Comparison of ENCODE assay signal across 9 cellular contexts in the genomic region with DNA sequence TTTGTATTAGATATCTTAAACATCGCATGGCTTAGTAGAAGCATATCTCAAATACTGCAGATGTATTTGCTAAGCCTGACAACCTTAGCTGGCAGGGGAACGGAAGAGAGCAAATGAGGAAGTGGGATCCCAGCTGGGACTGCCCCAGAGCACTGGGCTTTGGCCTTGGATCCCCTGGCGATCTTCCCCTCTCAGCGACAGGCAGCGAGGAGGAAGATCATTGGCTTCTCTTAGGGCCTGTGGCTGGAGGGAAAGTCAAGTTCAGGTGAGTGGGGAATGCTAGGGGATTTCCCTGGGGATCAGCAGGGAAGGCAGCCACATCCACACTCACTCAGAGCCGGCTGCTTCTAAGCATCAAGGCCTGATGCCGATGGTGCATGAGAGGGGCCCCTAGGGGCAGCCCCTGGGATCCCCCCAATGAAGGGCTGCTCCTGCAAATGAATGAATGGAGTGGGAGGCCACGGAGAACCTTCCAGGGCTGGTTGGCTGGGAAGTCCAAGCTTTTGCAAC. TPM values are rescaled to one million over a fixed set of nuclear protein-coding genes. Genes with fewer than 3 reads are reported as not detected.
DNase-seq lines count a peak whose midpoint lies in the region; ATAC-seq and TF ChIP-seq lines count a peak whose summit lies in the region.
"Had no signal": no experiment of that assay in that cellular context is flagged by ENCODE, and none has a peak within 500 bp of the region (broad histone marks: within the 10 kb centered on the region; RNA-seq: fewer than 3 reads in every experiment).

No MANE protein-coding gene starts in this region.

- H3K4me3 Mint-ChIP-seq in stimulated activated memory B cell treated with anti-CD40 and anti-IgM and Interleukin-4, amounts not matched to agents 10 μg/mL and 1 μg/mL and 100 μg/mL, for 72 hours, result no peak overlapping the region
- H3K4me3 Mint-ChIP-seq in HFFc6, result no peak overlapping the region

- H3K9me3 Mint-ChIP-seq in stimulated activated memory B cell treated with anti-CD40 and anti-IgM and Interleukin-4, amounts not matched to agents 10 μg/mL and 1 μg/mL and 100 μg/mL, for 72 hours, result no peaks in the 10 kb centered on the region
- no peaks in the 10 kb centered on the region for H3K9me3 Mint-ChIP-seq in HFFc6

- H3K36me3 Mint-ChIP-seq in stimulated activated memory B cell treated with anti-CD40 and anti-IgM and Interleukin-4, amounts not matched to agents 10 μg/mL and 1 μg/mL and 100 μg/mL, for 72 hours, result no peaks in the 10 kb centered on the region
- H3K36me3 Mint-ChIP-seq in HFFc6 (ENCODE audit: low read depth), result no peaks in the 10 kb centered on the region

- peak overlapping the region; percentile 63 for H3K27ac Mint-ChIP-seq in stimulated activated memory B cell treated with anti-CD40 and anti-IgM and Interleukin-4, amounts not matched to agents 10 μg/mL and 1 μg/mL and 100 μg/mL, for 72 hours
- no peak overlapping the region for H3K27ac Mint-ChIP-seq in HFFc6

- ATAC-seq in GM21367 (IDR thresholded peaks at IDR 0.05; ENCODE audit: unreplicated experiment) (peak; percentile 79), HG03460 (IDR thresholded peaks at IDR 0.05; ENCODE audit: unreplicated experiment) (peak; percentile 83), esophagus mucosa (peak; percentile 46)
- ATAC-seq in stimulated activated memory B cell treated with anti-CD40 and anti-IgM and Interleukin-4, amounts not matched to agents 10 μg/mL and 1 μg/mL and 100 μg/mL, for 72 hours, result peak; percentile 94

- DNase-seq in GF-D8 (lab: John Stamatoyannopoulos, UW) (peak; percentile 68), HFFc6 (no peak), foreskin melanocyte (no peak), NCI-H2171 (lab: John Stamatoyannopoulos, UW) (no peak)

- peaks cover 33% of the 10 kb centered on the region for H3K4me1 Mint-ChIP-seq in stimulated activated memory B cell treated with anti-CD40 and anti-IgM and Interleukin-4, amounts not matched to agents 10 μg/mL and 1 μg/mL and 100 μg/mL, for 72 hours
- H3K4me1 Mint-ChIP-seq in HFFc6 (ENCODE audit: low read depth), result peaks cover 8% of the 10 kb centered on the region

- no peaks in the 10 kb centered on the region for H3K27me3 Mint-ChIP-seq in stimulated activated memory B cell treated with anti-CD40 and anti-IgM and Interleukin-4, amounts not matched to agents 10 μg/mL and 1 μg/mL and 100 μg/mL, for 72 hours
- H3K27me3 Mint-ChIP-seq in HFFc6 (ENCODE audit: insufficient read depth), result peaks cover 7% of the 10 kb centered on the region

- TF ChIP-seq CTCF in HFFc6 (IDR thresholded peaks at IDR 0.05), result no peak

RNA-seq across cellular contexts. Expression of gene LYZL2, which starts 42.0 kb away (rescaled TPM):
- total RNA-seq in esophagus mucosa, result not detected
- not detected for total RNA-seq in HFFc6 (2021; fragmentation: NEBNext Ultra II Directional; extraction: Animal tissue kit (Norgen Biotek cat#: 25700))
- total RNA-seq: fibroblast of villous mesenchyme had no signal
